19 cellular contexts compared by ENCODE assay signal in the genomic region with DNA sequence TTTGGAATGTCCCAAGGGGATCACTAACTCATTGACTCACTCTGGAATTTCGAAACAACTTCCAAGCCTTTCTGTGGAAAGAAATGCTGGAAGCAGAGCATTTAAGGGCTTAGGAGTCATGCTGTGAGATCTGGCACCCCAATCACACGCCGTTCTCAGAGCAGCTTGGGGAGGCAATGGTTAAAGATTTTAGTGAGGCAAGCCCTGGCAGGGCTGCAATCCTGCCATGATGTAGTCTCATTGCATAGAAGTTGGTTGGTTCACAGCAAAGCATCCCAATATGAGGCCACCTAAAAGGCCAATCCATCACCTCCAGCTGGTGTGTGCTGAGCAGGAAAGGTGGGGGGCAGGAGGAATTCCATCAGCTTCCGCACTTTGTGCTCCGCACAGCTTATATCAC.
DNase-seq lines count a peak whose midpoint lies in the region; ATAC-seq and TF ChIP-seq lines count a peak whose summit lies in the region.
"Had no signal": no experiment of that assay in that cellular context is flagged by ENCODE, and none has a peak within 500 bp of the region (broad histone marks: within the 10 kb centered on the region; RNA-seq: fewer than 3 reads in every experiment).

No MANE protein-coding gene starts in this region.

- no peaks in the 10 kb centered on the region for H3K9me3 Mint-ChIP-seq in chondrocyte (ENCODE audit: low read depth)
- peaks cover 2 to 6% of the 10 kb centered on the region in 2 donors for H3K9me3 Mint-ChIP-seq in effector memory CD8-positive, alpha-beta T cell

- no peak overlapping the region for H3K4me3 ChIP-seq in HUES48 (ENCODE audit: low read depth, low read length)

- no peak for TF ChIP-seq CTCF in chondrocyte (IDR thresholded peaks at IDR 0.05)

- DNase-seq in ACHN (peak; percentile 47), astrocyte of the hippocampus (ENCODE audit: low read depth, low spot score) (peak; percentile 30), left kidney (ENCODE audit: low read depth, low spot score) (peak; percentile 30), chondrocyte (ENCODE audit: low spot score) (no peak), HuH-7 (ENCODE audit: low spot score) (no peak), foreskin melanocyte (no peak)
- DNase-seq in effector memory CD8-positive, alpha-beta T cell = no peak
- DNase-seq: CD4-positive, alpha-beta memory T cell; DMS79 treated with DMSO at 0.1 percent for 48 hours; GF-D8; H7; KBM-7; NCI-H1092; NCI-H446 treated with DMSO at 0.1 percent for 48 hours; NCI-H774; SHP77 treated with DMSO at 0.1 percent for 48 hours had no signal

- H3K4me1 Mint-ChIP-seq in chondrocyte (ENCODE audit: low read depth) = peaks cover 8% of the 10 kb centered on the region
- H3K4me1 Mint-ChIP-seq in effector memory CD8-positive, alpha-beta T cell (ENCODE audit: low read depth in 2 of 2) = no peaks in the 10 kb centered on the region
- H3K4me1 Mint-ChIP-seq: B cell; CD4-positive, alpha-beta memory T cell had no signal

- H3K9ac ChIP-seq in HUES48 (ENCODE audit: low read depth, low read length) = no peak overlapping the region

- no peaks in the 10 kb centered on the region for H3K27me3 ChIP-seq in HUES48 (ENCODE audit: control insufficient read depth, insufficient read depth, low read length)

- H3K9me3 ChIP-seq in HUES48 (ENCODE audit: control insufficient read depth, insufficient read depth, low read length) = no peaks in the 10 kb centered on the region

- H3K4me1 ChIP-seq in HUES48 (ENCODE audit: control insufficient read depth, insufficient read depth, low read length) = peaks cover 41% of the 10 kb centered on the region

- no peak overlapping the region for H3K4me3 Mint-ChIP-seq in chondrocyte (ENCODE audit: unreplicated experiment)
- no peak overlapping the region for H3K4me3 Mint-ChIP-seq in effector memory CD8-positive, alpha-beta T cell
- H3K4me3 Mint-ChIP-seq: B cell; CD4-positive, alpha-beta memory T cell had no signal

- H3K27ac ChIP-seq in HUES48 (ENCODE audit: low read depth, low read length) = peak overlapping the region; percentile 47

- no peak for ATAC-seq in effector memory CD8-positive, alpha-beta T cell (replicated peaks)
- ATAC-seq: Panc1 had no signal

- in situ Hi-C loops in ACHN (cut with HindIII; ENCODE audit: low pct_ligation_motif_present, low pct_unique_long_range_greater_than_20kb, low sequenced_read_pairs) = no loop called here

- no peaks in the 10 kb centered on the region for H3K27me3 Mint-ChIP-seq in chondrocyte (ENCODE audit: low read depth)
- H3K27me3 Mint-ChIP-seq in effector memory CD8-positive, alpha-beta T cell = no peaks in the 10 kb centered on the region
- H3K27me3 Mint-ChIP-seq: B cell; CD4-positive, alpha-beta memory T cell had no signal

- no peak overlapping the region for H3K27ac Mint-ChIP-seq in chondrocyte (ENCODE audit: unreplicated experiment)
- H3K27ac Mint-ChIP-seq in effector memory CD8-positive, alpha-beta T cell = no peak overlapping the region
- H3K27ac Mint-ChIP-seq: B cell; CD4-positive, alpha-beta memory T cell had no signal

- H3K36me3 ChIP-seq in HUES48 (ENCODE audit: control insufficient read depth, insufficient read depth, low read length) = no peaks in the 10 kb centered on the region

- H3K36me3 Mint-ChIP-seq in chondrocyte (ENCODE audit: low read depth) = no peaks in the 10 kb centered on the region
- no peaks in the 10 kb centered on the region for H3K36me3 Mint-ChIP-seq in effector memory CD8-positive, alpha-beta T cell (ENCODE audit: insufficient read depth)
- H3K36me3 Mint-ChIP-seq: CD4-positive, alpha-beta memory T cell had no signal

Comparison
In these comparisons a context has a peak if more than half of its experiments do, and no peak if none do; other contexts are left out.
1. DNase-seq: peak in ACHN (single experiment), astrocyte of the hippocampus (single experiment) and left kidney (single experiment); none in chondrocyte (single experiment), effector memory CD8-positive, alpha-beta T cell (0 of 3), HuH-7 (single experiment) and foreskin melanocyte (single experiment).